Comparison of ENCODE assay signal across 1 cellular context in the genomic region with DNA sequence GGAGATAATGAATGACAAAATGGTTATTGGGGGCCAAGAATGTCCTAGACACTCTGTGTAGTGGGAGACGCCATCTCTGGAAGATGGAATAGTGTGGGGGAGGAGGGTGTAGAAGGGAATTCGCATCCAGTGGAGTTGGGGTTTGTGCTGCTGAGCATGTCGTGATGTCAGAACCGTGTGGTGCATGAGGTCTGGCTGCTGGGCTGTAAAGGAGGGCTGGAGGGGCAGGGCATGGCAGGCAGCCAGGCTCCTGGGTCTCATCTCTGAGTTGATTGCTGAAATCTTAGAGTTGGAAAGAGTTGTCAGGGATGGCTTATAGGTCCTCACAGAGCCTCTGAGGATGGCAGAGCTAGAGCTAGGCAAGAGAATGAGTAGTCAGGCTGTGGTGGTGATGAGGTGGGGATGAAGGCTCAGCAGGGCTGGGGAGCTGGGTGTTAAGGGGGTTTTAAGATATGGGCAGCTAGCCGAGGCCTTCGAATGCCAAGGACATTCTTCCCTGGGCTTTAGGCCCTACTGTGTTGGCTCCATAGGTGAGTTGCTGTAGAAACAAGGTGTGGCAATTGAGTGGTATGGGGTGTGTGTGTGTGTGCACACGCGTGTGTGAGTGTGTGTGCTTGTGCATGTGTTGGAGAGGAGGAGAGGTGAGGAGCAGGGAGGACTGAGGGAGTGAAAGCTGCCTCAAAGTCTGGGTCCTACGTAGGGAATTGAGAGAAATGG.
TF ChIP-seq lines count a peak whose summit lies in the region.

No MANE protein-coding gene starts in this region.

TF ChIP-seq in GM12878, 131 proteins besides CTCF, POLR2A, EP300 and RAD21:
- TF ChIP-seq, protein P1, sequence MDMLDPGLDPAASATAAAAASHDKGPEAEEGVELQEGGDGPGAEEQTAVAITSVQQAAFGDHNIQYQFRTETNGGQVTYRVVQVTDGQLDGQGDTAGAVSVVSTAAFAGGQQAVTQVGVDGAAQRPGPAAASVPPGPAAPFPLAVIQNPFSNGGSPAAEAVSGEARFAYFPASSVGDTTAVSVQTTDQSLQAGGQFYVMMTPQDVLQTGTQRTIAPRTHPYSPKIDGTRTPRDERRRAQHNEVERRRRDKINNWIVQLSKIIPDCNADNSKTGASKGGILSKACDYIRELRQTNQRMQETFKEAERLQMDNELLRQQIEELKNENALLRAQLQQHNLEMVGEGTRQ (IDR thresholded peaks at IDR 0.05; ENCODE audit: borderline replicate concordance, low read depth, low read length), result no peak
- TF ChIP-seq, protein P2, sequence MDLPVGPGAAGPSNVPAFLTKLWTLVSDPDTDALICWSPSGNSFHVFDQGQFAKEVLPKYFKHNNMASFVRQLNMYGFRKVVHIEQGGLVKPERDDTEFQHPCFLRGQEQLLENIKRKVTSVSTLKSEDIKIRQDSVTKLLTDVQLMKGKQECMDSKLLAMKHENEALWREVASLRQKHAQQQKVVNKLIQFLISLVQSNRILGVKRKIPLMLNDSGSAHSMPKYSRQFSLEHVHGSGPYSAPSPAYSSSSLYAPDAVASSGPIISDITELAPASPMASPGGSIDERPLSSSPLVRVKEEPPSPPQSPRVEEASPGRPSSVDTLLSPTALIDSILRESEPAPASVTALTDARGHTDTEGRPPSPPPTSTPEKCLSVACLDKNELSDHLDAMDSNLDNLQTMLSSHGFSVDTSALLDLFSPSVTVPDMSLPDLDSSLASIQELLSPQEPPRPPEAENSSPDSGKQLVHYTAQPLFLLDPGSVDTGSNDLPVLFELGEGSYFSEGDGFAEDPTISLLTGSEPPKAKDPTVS (IDR thresholded peaks at IDR 0.05; ENCODE audit: low read depth, low read length), result no peak
- TF ChIP-seq NFIC (IDR thresholded peaks at IDR 0.05; ENCODE audit: low read depth, low read length) (no peak), YY1 (IDR thresholded peaks at IDR 0.05; ENCODE audit: low read depth, low read length) (no peak), ZNF24 (IDR thresholded peaks at IDR 0.05) (no peak), PRDM15 (CRISPR knock-in tag; IDR thresholded peaks at IDR 0.05) (no peak), E2F4 (IDR thresholded peaks at IDR 0.05; ENCODE audit: low read depth, low read length) (no peak), MTA2 (IDR thresholded peaks at IDR 0.05; ENCODE audit: low read depth) (no peak), HDAC2 (IDR thresholded peaks at IDR 0.05) (no peak), BACH1 (IDR thresholded peaks at IDR 0.05; ENCODE audit: borderline replicate concordance) (no peak), PML (IDR thresholded peaks at IDR 0.05; ENCODE audit: low read length) (no peak), JUND (IDR thresholded peaks at IDR 0.05; ENCODE audit: low read depth, low read length) (no peak)
- TF ChIP-seq, protein P3, sequence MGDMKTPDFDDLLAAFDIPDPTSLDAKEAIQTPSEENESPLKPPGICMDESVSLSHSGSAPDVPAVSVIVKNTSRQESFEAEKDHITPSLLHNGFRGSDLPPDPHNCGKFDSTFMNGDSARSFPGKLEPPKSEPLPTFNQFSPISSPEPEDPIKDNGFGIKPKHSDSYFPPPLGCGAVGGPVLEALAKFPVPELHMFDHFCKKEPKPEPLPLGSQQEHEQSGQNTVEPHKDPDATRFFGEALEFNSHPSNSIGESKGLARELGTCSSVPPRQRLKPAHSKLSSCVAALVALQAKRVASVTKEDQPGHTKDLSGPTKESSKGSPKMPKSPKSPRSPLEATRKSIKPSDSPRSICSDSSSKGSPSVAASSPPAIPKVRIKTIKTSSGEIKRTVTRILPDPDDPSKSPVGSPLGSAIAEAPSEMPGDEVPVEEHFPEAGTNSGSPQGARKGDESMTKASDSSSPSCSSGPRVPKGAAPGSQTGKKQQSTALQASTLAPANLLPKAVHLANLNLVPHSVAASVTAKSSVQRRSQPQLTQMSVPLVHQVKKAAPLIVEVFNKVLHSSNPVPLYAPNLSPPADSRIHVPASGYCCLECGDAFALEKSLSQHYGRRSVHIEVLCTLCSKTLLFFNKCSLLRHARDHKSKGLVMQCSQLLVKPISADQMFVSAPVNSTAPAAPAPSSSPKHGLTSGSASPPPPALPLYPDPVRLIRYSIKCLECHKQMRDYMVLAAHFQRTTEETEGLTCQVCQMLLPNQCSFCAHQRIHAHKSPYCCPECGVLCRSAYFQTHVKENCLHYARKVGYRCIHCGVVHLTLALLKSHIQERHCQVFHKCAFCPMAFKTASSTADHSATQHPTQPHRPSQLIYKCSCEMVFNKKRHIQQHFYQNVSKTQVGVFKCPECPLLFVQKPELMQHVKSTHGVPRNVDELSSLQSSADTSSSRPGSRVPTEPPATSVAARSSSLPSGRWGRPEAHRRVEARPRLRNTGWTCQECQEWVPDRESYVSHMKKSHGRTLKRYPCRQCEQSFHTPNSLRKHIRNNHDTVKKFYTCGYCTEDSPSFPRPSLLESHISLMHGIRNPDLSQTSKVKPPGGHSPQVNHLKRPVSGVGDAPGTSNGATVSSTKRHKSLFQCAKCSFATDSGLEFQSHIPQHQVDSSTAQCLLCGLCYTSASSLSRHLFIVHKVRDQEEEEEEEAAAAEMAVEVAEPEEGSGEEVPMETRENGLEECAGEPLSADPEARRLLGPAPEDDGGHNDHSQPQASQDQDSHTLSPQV (IDR thresholded peaks at IDR 0.05), result no peak
